19 cellular contexts compared by ENCODE assay signal in the genomic region with DNA sequence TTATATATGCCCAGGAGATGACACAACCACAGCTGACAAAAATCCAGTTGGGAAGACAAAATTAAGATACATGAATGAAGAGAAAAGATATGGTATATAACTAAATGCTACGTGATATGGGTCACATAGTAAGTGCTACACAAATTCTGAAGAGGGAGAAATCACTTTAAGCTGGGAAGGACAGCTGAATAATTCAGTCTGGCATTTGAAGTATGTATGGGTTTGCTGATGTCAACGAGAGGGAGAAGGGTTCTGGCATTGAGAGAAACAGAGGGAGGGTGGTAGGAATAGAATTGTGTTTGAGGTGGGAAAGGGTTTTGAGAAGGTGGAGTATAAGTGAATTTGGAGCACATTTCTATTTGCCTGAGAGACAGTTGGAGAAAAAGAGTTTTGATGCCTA. TPM values are rescaled to one million over a fixed set of nuclear protein-coding genes. Genes with fewer than 3 reads are reported as not detected.
"Had no signal": no experiment of that assay in that cellular context is flagged by ENCODE, and none has a peak within 500 bp of the region (broad histone marks: within the 10 kb centered on the region; RNA-seq: fewer than 3 reads in every experiment).

No MANE protein-coding gene starts in this region.

- DNase-seq: activated B cell treated with CpG ODN at 0.5 μM for 24 hours; activated CD4-positive, alpha-beta T cell treated with anti-CD3 and anti-CD28 coated beads for 48 hours; activated CD8-positive, alpha-beta T cell treated with anti-CD3 and anti-CD28 coated beads for 36 hours; activated naive CD4-positive, alpha-beta T cell; activated naive CD8-positive, alpha-beta T cell treated with anti-CD3 and anti-CD28 coated beads for 36 hours; activated T-cell treated with anti-CD3 and anti-CD28 coated beads, Interleukin-2, amount 50 U/mL, for 1 hour; erythroblast; heart left ventricle; naive B cell; right cardiac atrium; stimulated activated CD4-positive, alpha-beta T cell treated with anti-CD3 and anti-CD28 coated beads, Interleukin-15, amount 100 ng/mL, for 24 hours; stimulated activated CD4-positive, alpha-beta T cell treated with anti-CD3 and anti-CD28 coated beads, Interleukin-2, amount 100 ng/mL, for 48 hours; stomach; testis; upper lobe of left lung had no signal

- H3K27ac ChIP-seq: coronary artery, gastroesophageal sphincter, heart left ventricle, skin epidermis, stomach, testis, upper lobe of left lung had no signal

- H3K9me3 ChIP-seq: gastroesophageal sphincter, heart left ventricle, stomach, testis, upper lobe of left lung had no signal

- H3K36me3 ChIP-seq: gastroesophageal sphincter, heart left ventricle, stomach, upper lobe of left lung had no signal

- H3K27me3 ChIP-seq: testis had no signal

- ATAC-seq: activated CD8-positive, alpha-beta T cell treated with anti-CD3 and anti-CD28 coated beads for 36 hours; activated T-helper 17 cell treated with anti-CD3 and anti-CD28 coated beads, Interleukin-2, amount 50 U/mL, for 72 hours; gastroesophageal sphincter; heart left ventricle; right cardiac atrium had no signal

- H3K4me1 ChIP-seq: testis, upper lobe of left lung had no signal

- H3K4me3 ChIP-seq: coronary artery, gastroesophageal sphincter, heart left ventricle, skin epidermis, stomach, testis, upper lobe of left lung had no signal

RNA-seq across cellular contexts. Expression of a gene that starts 6.7 kb away (rescaled TPM):
- total RNA-seq: activated B cell treated with CpG ODN at 0.5 μM for 24 hours had no signal
